ENCODE assay signal across 37 cellular contexts in the genomic region with DNA sequence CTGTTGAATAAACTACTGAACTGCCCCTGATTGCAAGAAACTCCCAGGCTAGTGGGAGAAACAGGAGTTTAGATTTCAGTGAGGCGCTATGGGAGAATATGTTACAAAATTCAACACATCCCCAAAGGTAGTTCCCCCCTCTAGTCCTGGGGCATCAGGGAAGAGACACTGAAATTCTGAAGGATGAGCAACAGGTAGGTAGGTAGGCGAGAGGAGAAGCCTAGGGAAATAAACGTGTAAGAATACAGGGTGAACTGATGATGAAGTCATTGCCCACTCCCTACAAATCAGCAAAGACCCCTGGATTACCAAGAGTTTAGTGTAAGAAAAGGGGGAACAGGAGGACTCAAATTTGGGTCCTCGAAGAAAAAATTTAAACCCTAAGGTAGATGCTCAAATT.
"Had no signal": no experiment of that assay in that cellular context is flagged by ENCODE, and none has a peak within 500 bp of the region (broad histone marks: within the 10 kb centered on the region; RNA-seq: fewer than 3 reads in every experiment).

No MANE protein-coding gene starts in this region.

- FAIRE-seq: astrocyte, bronchial epithelial cell, colon had no signal

- H3K4me1 Mint-ChIP-seq: activated naive CD4-positive, alpha-beta T cell treated with anti-CD3 and anti-CD28 coated beads, Interleukin-2, amount 10 ng/mL, durations not matched to agents 7 days and 5 days; activated naive CD4-positive, alpha-beta T cell treated with anti-CD3 and anti-CD28 coated beads, Interleukin-2, amount 50 U/mL, for 24 hours; activated naive CD8-positive, alpha-beta T cell treated with anti-CD3 and anti-CD28 coated beads for 36 hours; activated naive CD8-positive, alpha-beta T cell treated with anti-CD3 and anti-CD28 coated beads, Interleukin-2, amount 10 ng/mL, durations not matched to agents 7 days and 5 days; activated naive CD8-positive, alpha-beta T cell treated with anti-CD3 and anti-CD28 coated beads, Interleukin-2, amount 50 U/mL, for 24 hours; activated T-helper 17 cell treated with anti-CD3 and anti-CD28 coated beads, Interleukin-2, amount 50 U/mL, for 72 hours; brain; central memory CD8-positive, alpha-beta T cell had no signal

- H3K27me3 Mint-ChIP-seq: activated naive CD4-positive, alpha-beta T cell treated with anti-CD3 and anti-CD28 coated beads, Interleukin-2, amount 10 ng/mL, durations not matched to agents 7 days and 5 days had no signal

- DNase-seq: activated effector memory CD4-positive, alpha-beta T cell treated with anti-CD3 and anti-CD28 coated beads, Interleukin-2, amount 50 U/mL, for 16 hours; activated effector memory CD4-positive, alpha-beta T cell treated with Interleukin-2 at 50 U/mL for 16 hours; activated gamma-delta T cell; activated gamma-delta T cell treated with Interleukin-2 at 50 U/mL for 16 hours; activated naive CD4-positive, alpha-beta T cell; activated naive CD4-positive, alpha-beta T cell treated with anti-CD3 and anti-CD28 coated beads for 36 hours; activated naive CD4-positive, alpha-beta T cell treated with anti-CD3 and anti-CD28 coated beads, Interleukin-2, amount 10 ng/mL, durations not matched to agents 7 days and 5 days; activated naive CD4-positive, alpha-beta T cell treated with anti-CD3 and anti-CD28 coated beads, Interleukin-2, amount 50 U/mL, for 16 hours; activated naive CD4-positive, alpha-beta T cell treated with Interleukin-2 at 50 U/mL for 16 hours; activated naive CD8-positive, alpha-beta T cell treated with anti-CD3 and anti-CD28 coated beads for 36 hours; activated naive CD8-positive, alpha-beta T cell treated with anti-CD3 and anti-CD28 coated beads, Interleukin-2, amount 10 ng/mL, durations not matched to agents 7 days and 5 days; activated naive CD8-positive, alpha-beta T cell treated with anti-CD3 and anti-CD28 coated beads, Interleukin-2, amount 50 U/mL, for 24 hours; activated T-cell treated with anti-CD3 and anti-CD28 coated beads, Interleukin-2, amount 50 U/mL, for 4 hours; activated T-cell treated with anti-CD3 and anti-CD28 coated beads, Interleukin-2, amount 50 U/mL, for 48 hours; activated T-cell treated with anti-CD3 and anti-CD28 coated beads, Interleukin-2, amount 50 U/mL, for 72 hours; adrenal gland; amniotic stem cell; amygdala; anterior cingulate cortex; aorta; brain microvascular endothelial cell; central memory CD4-positive, alpha-beta T cell; colonic mucosa had no signal

- H3K36me3 ChIP-seq: adrenal gland, ascending aorta, brain microvascular endothelial cell, breast epithelium, cardiac muscle cell, colonic mucosa had no signal

- H3K9me3 ChIP-seq: adrenal gland, ascending aorta, body of pancreas, breast epithelium, colonic mucosa had no signal

- H3K36me3 Mint-ChIP-seq: activated naive CD4-positive, alpha-beta T cell treated with anti-CD3 and anti-CD28 coated beads, Interleukin-2, amount 10 ng/mL, durations not matched to agents 7 days and 5 days; activated naive CD4-positive, alpha-beta T cell treated with anti-CD3 and anti-CD28 coated beads, Interleukin-2, amount 50 U/mL, for 24 hours; activated naive CD4-positive, alpha-beta T cell treated with anti-CD3 and anti-CD28 coated beads, Interleukin-2, amount 50 U/mL, for 72 hours; activated naive CD8-positive, alpha-beta T cell; activated naive CD8-positive, alpha-beta T cell treated with anti-CD3 and anti-CD28 coated beads for 36 hours; activated naive CD8-positive, alpha-beta T cell treated with anti-CD3 and anti-CD28 coated beads, Interleukin-2, amount 10 ng/mL, durations not matched to agents 7 days and 5 days; brain had no signal

- H3K4me3 Mint-ChIP-seq: activated naive CD4-positive, alpha-beta T cell treated with anti-CD3 and anti-CD28 coated beads for 36 hours; activated naive CD4-positive, alpha-beta T cell treated with anti-CD3 and anti-CD28 coated beads, Interleukin-2, amount 10 ng/mL, durations not matched to agents 7 days and 5 days; activated naive CD4-positive, alpha-beta T cell treated with anti-CD3 and anti-CD28 coated beads, Interleukin-2, amount 50 U/mL, for 24 hours; activated naive CD8-positive, alpha-beta T cell; activated naive CD8-positive, alpha-beta T cell treated with anti-CD3 and anti-CD28 coated beads for 36 hours; activated naive CD8-positive, alpha-beta T cell treated with anti-CD3 and anti-CD28 coated beads, Interleukin-2, amount 10 ng/mL, durations not matched to agents 7 days and 5 days; activated naive CD8-positive, alpha-beta T cell treated with anti-CD3 and anti-CD28 coated beads, Interleukin-2, amount 50 U/mL, for 24 hours; activated T-cell treated with anti-CD3 and anti-CD28 coated beads, Interleukin-2, amount 50 U/mL, for 4 hours; activated T-cell treated with anti-CD3 and anti-CD28 coated beads, Interleukin-2, amount 50 U/mL, for 72 hours; activated T-helper 17 cell treated with anti-CD3 and anti-CD28 coated beads, Interleukin-2, amount 50 U/mL, for 72 hours; brain; central memory CD8-positive, alpha-beta T cell had no signal

- H3K27ac Mint-ChIP-seq: activated naive CD4-positive, alpha-beta T cell treated with anti-CD3 and anti-CD28 coated beads for 36 hours; activated naive CD4-positive, alpha-beta T cell treated with anti-CD3 and anti-CD28 coated beads, Interleukin-2, amount 10 ng/mL, durations not matched to agents 7 days and 5 days; activated naive CD4-positive, alpha-beta T cell treated with anti-CD3 and anti-CD28 coated beads, Interleukin-2, amount 50 U/mL, for 24 hours; activated naive CD4-positive, alpha-beta T cell treated with anti-CD3 and anti-CD28 coated beads, Interleukin-2, amount 50 U/mL, for 72 hours; activated naive CD8-positive, alpha-beta T cell; activated naive CD8-positive, alpha-beta T cell treated with anti-CD3 and anti-CD28 coated beads for 36 hours; activated naive CD8-positive, alpha-beta T cell treated with anti-CD3 and anti-CD28 coated beads, Interleukin-2, amount 10 ng/mL, durations not matched to agents 7 days and 5 days; activated naive CD8-positive, alpha-beta T cell treated with anti-CD3 and anti-CD28 coated beads, Interleukin-2, amount 50 U/mL, for 24 hours; activated T-cell treated with anti-CD3 and anti-CD28 coated beads, Interleukin-2, amount 50 U/mL, for 72 hours; activated T-helper 17 cell treated with anti-CD3 and anti-CD28 coated beads, Interleukin-2, amount 50 U/mL, for 72 hours; activated T-helper 2 cell treated with anti-CD3 and anti-CD28 coated beads, Interferon-gamma antibody, Interleukin-2, Interleukin-4, amounts not matched to agents 10 μg/mL and 5 μg/mL and 100 μg/mL, durations not matched to agents 14 hours and 24 hours and 36 hours; brain had no signal

- H3K27ac ChIP-seq: adrenal gland, ascending aorta, body of pancreas, brain microvascular endothelial cell, breast epithelium, cardiac muscle cell, colonic mucosa had no signal

- ATAC-seq: activated naive CD4-positive, alpha-beta T cell treated with anti-CD3 and anti-CD28 coated beads, Interleukin-2, amount 50 U/mL, for 72 hours; activated naive CD8-positive, alpha-beta T cell treated with anti-CD3 and anti-CD28 coated beads, Interleukin-2, amount 50 U/mL, for 24 hours; activated T-cell treated with anti-CD3 and anti-CD28 coated beads, Interleukin-2, amount 50 U/mL, for 4 hours; activated T-cell treated with anti-CD3 and anti-CD28 coated beads, Interleukin-2, amount 50 U/mL, for 72 hours; activated T-helper 17 cell treated with anti-CD3 and anti-CD28 coated beads, Interleukin-2, amount 50 U/mL, for 72 hours; body of pancreas had no signal

- H3K4me1 ChIP-seq: adrenal gland, ascending aorta, body of pancreas, breast epithelium, colonic mucosa had no signal

- H3K4me3 ChIP-seq: adrenal gland, ascending aorta, body of pancreas, breast epithelium, cardiac muscle cell, colonic mucosa had no signal

- H3K27me3 ChIP-seq: ascending aorta, body of pancreas, brain microvascular endothelial cell, breast epithelium, cardiac muscle cell, colonic mucosa had no signal

- H3K9me3 Mint-ChIP-seq: activated naive CD4-positive, alpha-beta T cell treated with anti-CD3 and anti-CD28 coated beads for 36 hours; activated naive CD4-positive, alpha-beta T cell treated with anti-CD3 and anti-CD28 coated beads, Interleukin-2, amount 10 ng/mL, durations not matched to agents 7 days and 5 days; activated naive CD4-positive, alpha-beta T cell treated with anti-CD3 and anti-CD28 coated beads, Interleukin-2, amount 50 U/mL, for 24 hours; activated naive CD4-positive, alpha-beta T cell treated with anti-CD3 and anti-CD28 coated beads, Interleukin-2, amount 50 U/mL, for 72 hours; activated naive CD8-positive, alpha-beta T cell treated with anti-CD3 and anti-CD28 coated beads for 36 hours; activated naive CD8-positive, alpha-beta T cell treated with anti-CD3 and anti-CD28 coated beads, Interleukin-2, amount 10 ng/mL, durations not matched to agents 7 days and 5 days; activated naive CD8-positive, alpha-beta T cell treated with anti-CD3 and anti-CD28 coated beads, Interleukin-2, amount 50 U/mL, for 24 hours; activated T-cell treated with anti-CD3 and anti-CD28 coated beads, Interleukin-2, amount 50 U/mL, for 4 hours; activated T-cell treated with anti-CD3 and anti-CD28 coated beads, Interleukin-2, amount 50 U/mL, for 72 hours; activated T-helper 17 cell treated with anti-CD3 and anti-CD28 coated beads, Interleukin-2, amount 50 U/mL, for 72 hours; activated T-helper 2 cell treated with anti-CD3 and anti-CD28 coated beads, Interferon-gamma antibody, Interleukin-2, Interleukin-4, amounts not matched to agents 10 μg/mL and 5 μg/mL and 100 μg/mL, durations not matched to agents 14 hours and 24 hours and 36 hours; central memory CD8-positive, alpha-beta T cell had no signal
